ENCODE assay signal across 8 cellular contexts in genomic region chr1:222644649-222645005, GRCh38. TPM values are rescaled to one million over a fixed set of nuclear protein-coding genes. Genes with fewer than 3 reads are reported as not detected.
DNase-seq lines count a peak whose midpoint lies in the region; ATAC-seq and TF ChIP-seq lines count a peak whose summit lies in the region.

No MANE protein-coding gene starts in this region.

- no peaks in the 10 kb centered on the region for H3K27me3 ChIP-seq in foreskin keratinocyte

- no peak for ATAC-seq in foreskin keratinocyte
- ATAC-seq in sciatic nerve: peak; percentile 4

- peak overlapping the region; percentile 74 for H3K27ac ChIP-seq in VCaP
- H3K27ac ChIP-seq in foreskin keratinocyte: peak overlapping the region; percentile 33

- DNase-seq in activated CD4-positive, alpha-beta T cell treated with anti-CD3 and anti-CD28 coated beads, Interleukin-2, amount 50 U/mL, for 1 hour: peak; percentile 34
- no peak for DNase-seq in activated CD4-positive, alpha-beta T cell treated with anti-CD3 and anti-CD28 coated beads, Interleukin-2, amount 50 U/mL, for 48 hours
- DNase-seq in foreskin keratinocyte (no peak), sciatic nerve (ENCODE audit: low spot score) (no peak), NCI-H2196 treated with DMSO at 0.1 percent for 48 hours (lab: John Stamatoyannopoulos, UW; ENCODE audit: unreplicated experiment) (no peak), GM03348 (ENCODE audit: low spot score) (no peak)
- no peak for DNase-seq in stimulated activated CD4-positive, alpha-beta T cell treated with anti-CD3 and anti-CD28 coated beads, Interleukin-4, amount 100 ng/mL, for 24 hours

- intact Hi-C loops in sciatic nerve (cut with DNase I): no loop called here

- peaks cover 5% of the 10 kb centered on the region for H3K4me1 ChIP-seq in foreskin keratinocyte

- TF ChIP-seq CTCF in VCaP (conservative IDR thresholded peaks at IDR 0.05) (no peak), foreskin keratinocyte (conservative IDR thresholded peaks at IDR 0.05) (no peak)

RNA-seq across cellular contexts. Expression of gene MIA3, which starts 26.7 kb away (rescaled TPM):
- 42.5 and 44.1 TPM in 2 replicates for total RNA-seq in foreskin keratinocyte
- polyA plus RNA-seq in foreskin keratinocyte: 18.2 and 20.2 TPM in 2 replicates
- total RNA-seq in sciatic nerve: 58.1 TPM

RNA-seq across cellular contexts. Expression of gene TAF1A, which starts 54.9 kb away (rescaled TPM):
- 11.4 and 13.3 TPM in 2 replicates for total RNA-seq in foreskin keratinocyte
- 3.2 and 5.3 TPM in 2 replicates for polyA plus RNA-seq in foreskin keratinocyte
- total RNA-seq in sciatic nerve: 10.7 TPM
